In the genomic region with DNA sequence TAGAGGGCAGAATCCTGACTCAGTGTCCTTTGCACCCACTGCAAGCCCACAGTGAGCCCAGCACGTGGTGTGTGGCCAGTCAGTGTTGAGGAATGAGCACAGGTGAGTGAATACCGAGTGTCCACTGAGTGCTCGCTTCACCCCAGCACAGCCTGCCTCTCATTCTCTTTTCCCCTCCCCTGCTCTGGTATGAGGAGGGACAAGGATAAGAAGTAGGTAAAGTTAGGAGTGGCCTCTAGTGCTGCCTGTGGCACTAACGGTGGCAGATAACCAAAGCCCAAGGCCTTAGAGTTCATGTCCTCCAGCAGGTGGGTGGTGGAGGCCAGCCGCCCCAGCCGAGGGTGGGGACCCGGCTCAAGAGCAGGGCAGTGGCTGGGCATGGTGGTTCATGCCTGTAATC, we compare ENCODE assay signal across 2 cellular contexts.
TF ChIP-seq lines count a peak whose summit lies in the region.

No MANE protein-coding gene starts in this region.

TF ChIP-seq in HCT116, 20 proteins besides CTCF, POLR2A, EP300 and RAD21:
- TF ChIP-seq FOSL1 (IDR thresholded peaks at IDR 0.05; ENCODE audit: low read depth) (no peak), ATF3 (IDR thresholded peaks at IDR 0.05) (no peak)

TF ChIP-seq in H1, 55 proteins besides CTCF, POLR2A, EP300 and RAD21:
- TF ChIP-seq SUZ12 (IDR thresholded peaks at IDR 0.05; ENCODE audit: low read length) (no peak), CTBP2 (IDR thresholded peaks at IDR 0.05; ENCODE audit: borderline replicate concordance, insufficient read depth, insufficient read length, low read length) (no peak), GABPA (IDR thresholded peaks at IDR 0.05; ENCODE audit: borderline replicate concordance, insufficient read depth, low read length) (no peak), CBX5 (IDR thresholded peaks at IDR 0.05; ENCODE audit: low read depth, low read length) (no peak), HDAC6 (IDR thresholded peaks at IDR 0.05; ENCODE audit: low read depth, low read length) (no peak), RFX5 (IDR thresholded peaks at IDR 0.05; ENCODE audit: borderline replicate concordance, low read depth, low read length) (no peak), KDM4A (IDR thresholded peaks at IDR 0.05; ENCODE audit: low read depth, low read length, severe bottlenecking) (no peak), CEBPB (IDR thresholded peaks at IDR 0.05; ENCODE audit: low read depth, low read length) (no peak), NRF1 (IDR thresholded peaks at IDR 0.05; ENCODE audit: low read depth, low read length) (no peak)
